17 cellular contexts compared by ENCODE assay signal in the genomic region with DNA sequence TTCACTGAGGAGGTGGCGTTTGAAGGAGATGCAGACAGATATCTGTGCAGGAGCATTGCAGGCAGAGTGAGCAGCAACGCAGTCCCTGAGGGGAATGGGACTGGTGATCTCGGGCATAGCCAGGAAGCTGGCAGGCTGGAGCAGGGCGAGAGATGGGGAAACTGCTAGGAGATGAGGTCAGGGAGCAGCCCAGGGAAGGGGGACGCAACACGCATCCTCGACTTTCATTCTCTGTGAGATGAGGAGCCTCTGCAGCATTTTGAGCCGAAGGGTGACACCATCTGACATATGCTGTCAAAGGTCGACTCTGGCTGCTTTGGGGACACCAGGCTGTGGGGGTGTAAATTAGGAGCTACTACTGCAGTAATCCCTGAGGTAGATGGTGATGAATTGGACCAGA. TPM values are rescaled to one million over a fixed set of nuclear protein-coding genes. Genes with fewer than 3 reads are reported as not detected.
A peak's percentile ranks its signal among the peaks of the same experiment; 100 is the strongest.
DNase-seq lines count a peak whose midpoint lies in the region; ATAC-seq and TF ChIP-seq lines count a peak whose summit lies in the region.
"Had no signal": no experiment of that assay in that cellular context is flagged by ENCODE, and none has a peak within 500 bp of the region (broad histone marks: within the 10 kb centered on the region; RNA-seq: fewer than 3 reads in every experiment).

No MANE protein-coding gene starts in this region.

- no peak overlapping the region for H4K5ac ChIP-seq in IMR-90 (ENCODE audit: low read depth, low read length)

- H3K4me1 ChIP-seq in IMR-90 (ENCODE audit: control insufficient read depth, insufficient read depth, low read length) (peaks cover 25% of the 10 kb centered on the region), NT2/D1 (ENCODE audit: insufficient read depth, insufficient read length) (peaks cover 5% of the 10 kb centered on the region), fibroblast of lung (ENCODE audit: control insufficient read depth, extremely low read depth, insufficient read depth, low read length) (peaks cover 42% of the 10 kb centered on the region)

- H4K20me1 ChIP-seq in IMR-90 (ENCODE audit: insufficient read depth, low read length) (no peaks in the 10 kb centered on the region), fibroblast of lung (ENCODE audit: control insufficient read depth, extremely low read depth, insufficient read depth, low read length) (no peaks in the 10 kb centered on the region)

- H2BK5ac ChIP-seq in IMR-90 (ENCODE audit: low read depth, low read length, poor library complexity, severe bottlenecking) = no peak overlapping the region

- 75% methylated on average over 6 of the region's 9 CpGs; no CpG with 5 or more reads in 1 of the 2 experiments for WGBS in IMR-90 (ENCODE audit: extremely low coverage in 2 of 2, insufficient read length in 1 of 2), 2 experiments

- H3K23ac ChIP-seq in IMR-90 (ENCODE audit: low read depth, low read length) = no peak overlapping the region

- no TSS peak for BruUV-seq in IMR-90 (replicated peaks; lab: Mats Ljungman, UMichigan)

- peak overlapping the region; percentile 8 for H2AFZ ChIP-seq in IMR-90 (replicated peaks; ENCODE audit: low read length, poor library complexity)
- peak overlapping the region; percentile 63 for H2AFZ ChIP-seq in fibroblast of lung (ENCODE audit: low read length)
- H2AFZ ChIP-seq: GM23248 had no signal

- H2BK20ac ChIP-seq in IMR-90 (ENCODE audit: low read depth, low read length) = peak overlapping the region; percentile 78

- H3K9ac ChIP-seq in IMR-90 (ENCODE audit: low read depth, low read length) = no peak overlapping the region
- peak overlapping the region; percentile 36 for H3K9ac ChIP-seq in NT2/D1 (ENCODE audit: insufficient read length, low read depth)
- no peak overlapping the region for H3K9ac ChIP-seq in fibroblast of lung (ENCODE audit: insufficient read depth, low read length)
- H3K9ac ChIP-seq: GM23248 had no signal

- H3K56ac ChIP-seq in IMR-90 (ENCODE audit: extremely low read depth, insufficient read depth, low read length) = no peak overlapping the region

- H3K79me1 ChIP-seq in IMR-90 (ENCODE audit: low read depth in 1 of 2, low read length in 2 of 2) = 0 out of 4 replicates have a peak, but pooled peaks cover 0 to 4% of the 10 kb centered on the region in 2 experiments

- peak overlapping the region; percentile 59; the same call in 1 of the 2 replicates for H4K91ac ChIP-seq in IMR-90 (ENCODE audit: insufficient read depth, low read depth, low read length)

- no peak overlapping the region for H3K18ac ChIP-seq in IMR-90 (ENCODE audit: low read depth, low read length)

- peak overlapping the region; percentile 73 for H3K4ac ChIP-seq in IMR-90 (ENCODE audit: low read depth, low read length)

- H3K14ac ChIP-seq in IMR-90 (replicated peaks; ENCODE audit: low read depth, low read length) = peak overlapping the region; percentile 23; the same call in 1 of the 2 replicates

- in situ Hi-C loops in IMR-90 (cut with MboI; ENCODE audit: low sequenced_read_pairs) = no loop called here

- no peak for TF ChIP-seq RAD21 in IMR-90 (IDR thresholded peaks at IDR 0.05; ENCODE audit: low read length)

- intact Hi-C loops in IMR-90 (cut with micrococcal nuclease) = no loop called here

- ATAC-seq in IMR-90 (ENCODE audit: low read depth) = no peak
- ATAC-seq in HG03378 (IDR thresholded peaks at IDR 0.05; ENCODE audit: unreplicated experiment) = no peak
- ATAC-seq: K562, PC-3 had no signal

- DNase-seq in IMR-90 = no peak
- no peak for DNase-seq in NT2/D1 (ENCODE audit: low read depth, low spot score)
- DNase-seq in fibroblast of lung (ENCODE audit: low read depth in 2 of 2) = no peak
- peak; percentile 44 for DNase-seq in retina
- DNase-seq in epidermal melanocyte (ENCODE audit: insufficient read length, low spot score) = no peak
- DNase-seq in cerebellar cortex (ENCODE audit: low spot score) = no peak
- DNase-seq: ACHN, DMS79, GM23248, NCI-H1694 treated with DMSO at 0.1 percent for 48 hours, NCI-H345, PC-3, RPMI8226, SIG-M5 had no signal

- H2BK120ac ChIP-seq in IMR-90 (ENCODE audit: low read depth, low read length) = peak overlapping the region; percentile 63

- no peaks in the 10 kb centered on the region for H3K79me2 ChIP-seq in fibroblast of lung (ENCODE audit: control insufficient read depth, insufficient read depth, low read length)

- H3K9me3 ChIP-seq in IMR-90 (ENCODE audit: control insufficient read depth, insufficient read depth, low read length) = no peaks in the 10 kb centered on the region
- no peaks in the 10 kb centered on the region for H3K9me3 ChIP-seq in NT2/D1 (ENCODE audit: insufficient read depth, low read length)
- no peaks in the 10 kb centered on the region for H3K9me3 ChIP-seq in fibroblast of lung (ENCODE audit: control insufficient read depth, insufficient read depth, low read depth, low read length)

- peak overlapping the region; percentile 47; the same call in 2 of the 3 replicates for H2BK15ac ChIP-seq in IMR-90 (ENCODE audit: low read depth, low read length)

- dilution Hi-C loops in IMR-90 (cut with HindIII; ENCODE audit: low sequenced_read_pairs, unreplicated experiment) = loop anchor here (25.0 kb wide), 1 partner anchor 219 kb away; no protein-coding TSS in a partner anchor

- H3K27ac ChIP-seq in IMR-90 (ENCODE audit: insufficient read depth, low read length) = no peak overlapping the region
- no peak overlapping the region for H3K27ac ChIP-seq in fibroblast of lung (ENCODE audit: insufficient read depth, low read length)
- H3K27ac ChIP-seq: C4-2B, GM23248 had no signal

- POLR2A ChIA-PET in IMR-90 (lab: Charles Lee; ENCODE audit: unreplicated experiment) = no interaction called here

- H3K36me3 ChIP-seq in IMR-90 (ENCODE audit: control insufficient read depth, insufficient read depth, low read length) = no peaks in the 10 kb centered on the region
- no peaks in the 10 kb centered on the region for H3K36me3 ChIP-seq in NT2/D1 (ENCODE audit: insufficient read depth, insufficient read length, low read length)
- H3K36me3 ChIP-seq in fibroblast of lung (ENCODE audit: control insufficient read depth, insufficient read depth, low read length) = no peaks in the 10 kb centered on the region

- H2AK5ac ChIP-seq in IMR-90 (ENCODE audit: low read depth, low read length) = peak overlapping the region; percentile 13; the same call in 1 of the 2 replicates

- CTCF ChIA-PET in IMR-90 (lab: Yijun Ruan, JAX) = interaction anchor here (0.6 to 0.8 kb wide), 2 partner anchors 19 to 217 kb away, joined by 3 read pairs; no protein-coding TSS in a partner anchor

- H3K4me3 ChIP-seq in IMR-90 (ENCODE audit: insufficient read depth, low read depth, low read length) (no peak overlapping the region), NT2/D1 (ENCODE audit: insufficient read length, low read depth) (no peak overlapping the region), fibroblast of lung (replicated peaks in 1 of 4; ENCODE audit: control extremely low read depth in 1 of 4, insufficient read depth in 1 of 4, low read depth in 3 of 4, low read length in 4 of 4) (no peak overlapping the region)
- H3K4me3 ChIP-seq: GM23248, K562 had no signal

- TF ChIP-seq POLR2A in IMR-90 (IDR thresholded peaks at IDR 0.05; ENCODE audit: low read depth, low read length) = no peak

- peak overlapping the region in 1 of 2 experiments; percentile 36; a peak in 1 of 4 replicates for H4K8ac ChIP-seq in IMR-90 (ENCODE audit: low read depth in 2 of 2, low read length in 2 of 2)

- H2AK9ac ChIP-seq in IMR-90 (replicated peaks; ENCODE audit: low read depth, low read length, poor library complexity) = no peak overlapping the region

- TF ChIP-seq CTCF in IMR-90 (conservative IDR thresholded peaks at IDR 0.05; ENCODE audit: low read depth, low read length) (no peak), fibroblast of lung (conservative IDR thresholded peaks at IDR 0.05 in 1 of 2, IDR thresholded peaks at IDR 0.05 in 1 of 2; ENCODE audit: low read depth in 1 of 2, low read length in 2 of 2) (no peak)

- H3K27me3 ChIP-seq in IMR-90 (ENCODE audit: control insufficient read depth, insufficient read depth, low read length) = no peaks in the 10 kb centered on the region
- H3K27me3 ChIP-seq in NT2/D1 (ENCODE audit: insufficient read depth, insufficient read length) = no peaks in the 10 kb centered on the region
- no peaks in the 10 kb centered on the region for H3K27me3 ChIP-seq in fibroblast of lung (ENCODE audit: control insufficient read depth, insufficient read depth, low read length)

- peaks cover 23% of the 10 kb centered on the region for H3K9me1 ChIP-seq in IMR-90 (ENCODE audit: insufficient read depth, low read length)

- H3K4me2 ChIP-seq in IMR-90 (ENCODE audit: low read depth, low read length) = no peak overlapping the region
- H3K4me2 ChIP-seq in fibroblast of lung (ENCODE audit: extremely low read depth, insufficient read depth, low read length) = no peak overlapping the region

TF ChIP-seq in IMR-90, 13 proteins besides CTCF, POLR2A, EP300 and RAD21 (continues in another document):
- TF ChIP-seq FOS (IDR thresholded peaks at IDR 0.05; ENCODE audit: low read depth, low read length) (no peak), MAZ (IDR thresholded peaks at IDR 0.05; ENCODE audit: borderline replicate concordance, low read depth, low read length) (no peak), CEBPB (IDR thresholded peaks at IDR 0.05; ENCODE audit: low read depth, low read length) (no peak), SMC3 (IDR thresholded peaks at IDR 0.05; ENCODE audit: low read depth, low read length) (no peak)
- TF ChIP-seq, protein P1, sequence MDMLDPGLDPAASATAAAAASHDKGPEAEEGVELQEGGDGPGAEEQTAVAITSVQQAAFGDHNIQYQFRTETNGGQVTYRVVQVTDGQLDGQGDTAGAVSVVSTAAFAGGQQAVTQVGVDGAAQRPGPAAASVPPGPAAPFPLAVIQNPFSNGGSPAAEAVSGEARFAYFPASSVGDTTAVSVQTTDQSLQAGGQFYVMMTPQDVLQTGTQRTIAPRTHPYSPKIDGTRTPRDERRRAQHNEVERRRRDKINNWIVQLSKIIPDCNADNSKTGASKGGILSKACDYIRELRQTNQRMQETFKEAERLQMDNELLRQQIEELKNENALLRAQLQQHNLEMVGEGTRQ (IDR thresholded peaks at IDR 0.05; ENCODE audit: low read depth, low read length) = no peak

RNA-seq across cellular contexts. Expression of a gene that starts 4.3 kb away (rescaled TPM):
- total RNA-seq in IMR-90 (2012; rRNA removed) (0.56 and 0.90 TPM in 2 replicates), fibroblast of lung (0.33 TPM in 1 of 2 replicates, not detected in the other)
- polyA plus RNA-seq in IMR-90 (2012; rRNA removed) (0.75 and 1.2 TPM in 2 replicates), fibroblast of lung (0.73 and 1.1 TPM in 2 replicates)
- polyA plus RNA-seq in IMR-90 (2012; cell fraction: cytosol; rRNA removed) = 0.66 and 1.2 TPM in 2 replicates
- polyA plus RNA-seq in IMR-90 (2012; cell fraction: nucleus; rRNA removed; ENCODE audit: low replicate concordance) = 0.76 and 1.5 TPM in 2 replicates
- polyA plus RNA-seq in fibroblast of lung (2012) = 0.68 and 0.94 TPM in 2 replicates
- 2.0 TPM in 1 of 2 replicates, not detected in the other for polyA minus RNA-seq in fibroblast of lung (ENCODE audit: low replicate concordance)
- total RNA-seq: GM23248, K562 had no signal
- polyA plus RNA-seq: K562 had no signal
